In genomic region chr20:44134897-44135810, GRCh38 we compare ENCODE assay signal across 10 cellular contexts. TPM values are rescaled to one million over a fixed set of nuclear protein-coding genes. Genes with fewer than 3 reads are reported as not detected.
DNase-seq lines count a peak whose midpoint lies in the region; ATAC-seq, FAIRE-seq and TF ChIP-seq lines count a peak whose summit lies in the region.
"Had no signal": no experiment of that assay in that cellular context is flagged by ENCODE, and none has a peak within 500 bp of the region (broad histone marks: within the 10 kb centered on the region; RNA-seq: fewer than 3 reads in every experiment).

No MANE protein-coding gene starts in this region.

- H3K79me2 ChIP-seq in HepG2 (ENCODE audit: insufficient read depth, low read length), result no peaks in the 10 kb centered on the region
- H3K79me2 ChIP-seq in H9 (ENCODE audit: insufficient read depth, low read length), result no peaks in the 10 kb centered on the region

- H3T11ph ChIP-seq in H9 (ENCODE audit: low read length), result no peak overlapping the region

- peak overlapping the region; percentile 30 for H3K27ac Mint-ChIP-seq in CD4-positive, alpha-beta T cell
- H3K27ac Mint-ChIP-seq in T-helper 1 cell treated with Interleukin-12 subunit alpha and Interleukin-12 subunit beta and Interleukin-4 antibody, amounts not matched to agents 30 μg/mL and 1 μg/mL, for 36 hours, result peak overlapping the region; percentile 0
- peak overlapping the region in 1 of 3 experiments; percentile 62; a peak in 3 of 7 replicates for H3K27ac Mint-ChIP-seq in H9

- peaks cover 28% of the 10 kb centered on the region for H3K27me3 Mint-ChIP-seq in CD4-positive, alpha-beta T cell
- peaks cover 14% of the 10 kb centered on the region for H3K27me3 Mint-ChIP-seq in T-helper 1 cell treated with Interleukin-12 subunit alpha and Interleukin-12 subunit beta and Interleukin-4 antibody, amounts not matched to agents 30 μg/mL and 1 μg/mL, for 36 hours (ENCODE audit: low read depth)
- H3K27me3 Mint-ChIP-seq in H9 (ENCODE audit: low read depth), result no peaks in the 10 kb centered on the region; the same call in none of the 2 replicates

- H3K27ac ChIP-seq in CD4-positive, alpha-beta T cell (ENCODE audit: low read depth, low read length), result no peak overlapping the region
- H3K27ac ChIP-seq in HepG2 (ENCODE audit: extremely low read length, insufficient read depth, low read length) (no peak overlapping the region), H9 (ENCODE audit: insufficient read length, low read depth, low read length) (no peak overlapping the region), upper lobe of right lung (no peak overlapping the region)

- peaks cover 12% of the 10 kb centered on the region for H3K27me3 ChIP-seq in CD4-positive, alpha-beta T cell (ENCODE audit: control insufficient read depth, insufficient read depth, low read length)
- H3K27me3 ChIP-seq in HepG2 (ENCODE audit: control insufficient read depth in 1 of 2, insufficient read depth in 2 of 2, low read length in 2 of 2) (peaks cover 3 to 26% of the 10 kb centered on the region in 2 experiments; a peak in 3 of 5 replicates), H9 (ENCODE audit: insufficient read depth, low read length) (no peaks in the 10 kb centered on the region), upper lobe of right lung (no peaks in the 10 kb centered on the region)

- H2BK12ac ChIP-seq in H9 (ENCODE audit: insufficient read length, low read depth, low read length), result no peak overlapping the region

- no peak overlapping the region for H3K56ac ChIP-seq in H9 (ENCODE audit: insufficient read length, low read depth, low read length)

- H4K91ac ChIP-seq in H9 (ENCODE audit: insufficient read length, low read depth, low read length), result no peak overlapping the region

- no TSS peak for BruUV-seq in HepG2 (replicated peaks; lab: Mats Ljungman, UMichigan)

- no peak overlapping the region for H3K18ac ChIP-seq in H9 (ENCODE audit: insufficient read length, low read depth, low read length)

- no peak overlapping the region for H2AK5ac ChIP-seq in H9 (ENCODE audit: insufficient read length, low read length)

- no peak overlapping the region for H3K4me3 ChIP-seq in HepG2 (replicated peaks in 1 of 3; ENCODE audit: insufficient read depth in 1 of 3, low read depth in 2 of 3, low read length in 3 of 3)
- H3K4me3 ChIP-seq in upper lobe of right lung, result no peak overlapping the region

- FAIRE-seq in HepG2 (lab: Jason Lieb, UNC), result no peak

- no peak for TF ChIP-seq CTCF in CD4-positive, alpha-beta T cell (IDR thresholded peaks at IDR 0.05)
- TF ChIP-seq CTCF in HepG2 (CRISPR knock-in tag; IDR thresholded peaks at IDR 0.05) (no peak), H9 (conservative IDR thresholded peaks at IDR 0.05) (no peak), upper lobe of right lung (IDR thresholded peaks at IDR 0.05) (no peak)

- H3K4me3 Mint-ChIP-seq in CD4-positive, alpha-beta T cell, result no peak overlapping the region
- H3K4me3 Mint-ChIP-seq in T-helper 1 cell treated with Interleukin-12 subunit alpha and Interleukin-12 subunit beta and Interleukin-4 antibody, amounts not matched to agents 30 μg/mL and 1 μg/mL, for 36 hours, result no peak overlapping the region
- no peak overlapping the region for H3K4me3 Mint-ChIP-seq in H9

- no peak overlapping the region for H4K5ac ChIP-seq in H9 (ENCODE audit: insufficient read length, low read depth, low read length)

- H3K36me3 ChIP-seq in HepG2 (replicated peaks in 1 of 2; ENCODE audit: control insufficient read depth in 1 of 2, insufficient read depth in 2 of 2, low read length in 2 of 2) (no peaks in the 10 kb centered on the region), upper lobe of right lung (no peaks in the 10 kb centered on the region)

- H3K9ac ChIP-seq in HepG2 (ENCODE audit: insufficient read depth, low read depth, low read length) (no peak overlapping the region), H9 (ENCODE audit: extremely low read depth, insufficient read length, low read length) (no peak overlapping the region)

- ATAC-seq in CD4-positive, alpha-beta T cell (ENCODE audit: poor library complexity), result peak; percentile 60
- ATAC-seq in HepG2, result peak; percentile 39
- ATAC-seq in upper lobe of right lung, result no peak
- ATAC-seq in HG03432 (IDR thresholded peaks at IDR 0.05; ENCODE audit: unreplicated experiment), result no peak

- no peaks in the 10 kb centered on the region for H3K9me3 ChIP-seq in CD4-positive, alpha-beta T cell (ENCODE audit: control insufficient read depth, low read length)
- H3K9me3 ChIP-seq in HepG2 (ENCODE audit: low read length) (no peaks in the 10 kb centered on the region), H9 (ENCODE audit: control insufficient read depth, low read depth, low read length) (no peaks in the 10 kb centered on the region), upper lobe of right lung (no peaks in the 10 kb centered on the region)

- 3% methylated on average over 10 of the region's 10 CpGs for WGBS in HepG2 (ENCODE audit: low lambda C conversion rate)
- no CpG with 5 or more reads among the region's 10 CpGs for WGBS in H9 (ENCODE audit: extremely low coverage, insufficient read length, low lambda C conversion rate)

- H2BK120ac ChIP-seq in H9 (ENCODE audit: low read depth, low read length, poor library complexity, severe bottlenecking), result no peak overlapping the region

- no peaks in the 10 kb centered on the region for H3K79me1 ChIP-seq in H9 (ENCODE audit: insufficient read depth, low read depth, low read length, poor library complexity, severe bottlenecking)

- no peak for DNase-seq in CD4-positive, alpha-beta T cell
- DNase-seq in GM19238 (ENCODE audit: insufficient read length, low spot score) (peak; percentile 13), HepG2 (ENCODE audit: low spot score) (no peak), DMS153 (lab: John Stamatoyannopoulos, UW) (no peak), H9 (no peak), upper lobe of right lung (no peak)
- DNase-seq: cortex of kidney; NK-92 treated with Interleukin-12 subunit alpha and Interleukin-12 subunit beta, amount 100 ng/mL, for 24 hours had no signal

- no peaks in the 10 kb centered on the region for H3K9me3 Mint-ChIP-seq in CD4-positive, alpha-beta T cell
- H3K9me3 Mint-ChIP-seq in T-helper 1 cell treated with Interleukin-12 subunit alpha and Interleukin-12 subunit beta and Interleukin-4 antibody, amounts not matched to agents 30 μg/mL and 1 μg/mL, for 36 hours, result no peaks in the 10 kb centered on the region
- H3K9me3 Mint-ChIP-seq in H9, result no peaks in the 10 kb centered on the region

- no peak overlapping the region for H2BK5ac ChIP-seq in H9 (ENCODE audit: insufficient read length, low read length)

- POLR2A ChIA-PET in CD4-positive, alpha-beta T cell (lab: Charles Lee), result no interaction called here
- POLR2A ChIA-PET in HepG2 (lab: Yijun Ruan, JAX), result no interaction called here

- H2BK20ac ChIP-seq in H9 (ENCODE audit: low read depth, low read length, poor library complexity, severe bottlenecking), result no peak overlapping the region

- H4K20me1 ChIP-seq in HepG2 (ENCODE audit: insufficient read depth, low read length), result no peaks in the 10 kb centered on the region
- H4K20me1 ChIP-seq in H9 (ENCODE audit: control insufficient read depth, insufficient read depth, insufficient read length), result no peaks in the 10 kb centered on the region

- H3K14ac ChIP-seq in H9 (ENCODE audit: insufficient read depth, low read length), result no peak overlapping the region

- no peak overlapping the region for H3K4ac ChIP-seq in H9 (ENCODE audit: low read depth, low read length)

- in situ Hi-C loops in HepG2 (cut with HindIII; ENCODE audit: extremely low pct_ligation_motif_present, low pct_unique_long_range_greater_than_20kb), result no loop called here

- intact Hi-C loops in CD4-positive, alpha-beta T cell (cut with DNase I, micrococcal nuclease), result no loop called here
- intact Hi-C loops in HepG2 (cut with micrococcal nuclease; ENCODE audit: unreplicated experiment), result no loop called here
- intact Hi-C loops in upper lobe of right lung (cut with DNase I), result no loop called here

- no peak overlapping the region for H3K23ac ChIP-seq in H9 (ENCODE audit: insufficient read length, low read depth, low read length)

- H4K8ac ChIP-seq in H9 (replicated peaks; ENCODE audit: insufficient read length, low read depth, low read length), result no peak overlapping the region

- no peaks in the 10 kb centered on the region for H3K36me3 Mint-ChIP-seq in CD4-positive, alpha-beta T cell (ENCODE audit: low read depth)
- no peaks in the 10 kb centered on the region for H3K36me3 Mint-ChIP-seq in T-helper 1 cell treated with Interleukin-12 subunit alpha and Interleukin-12 subunit beta and Interleukin-4 antibody, amounts not matched to agents 30 μg/mL and 1 μg/mL, for 36 hours (ENCODE audit: low read depth)
- no peaks in the 10 kb centered on the region for H3K36me3 Mint-ChIP-seq in H9 (ENCODE audit: insufficient read depth in 1 of 3, low read depth in 3 of 3)

- no peaks in the 10 kb centered on the region for H3K23me2 ChIP-seq in H9 (ENCODE audit: insufficient read length, low read depth, low read length, poor library complexity, severe bottlenecking)

- no peak overlapping the region for H2BK15ac ChIP-seq in H9 (ENCODE audit: low read depth, low read length)

- H3K4me2 ChIP-seq in HepG2 (ENCODE audit: low read depth, low read length) (no peak overlapping the region), H9 (ENCODE audit: insufficient read depth, insufficient read length, low read length) (no peak overlapping the region)

- no peaks in the 10 kb centered on the region for H3K4me1 Mint-ChIP-seq in CD4-positive, alpha-beta T cell (ENCODE audit: low read depth)
- H3K4me1 Mint-ChIP-seq in T-helper 1 cell treated with Interleukin-12 subunit alpha and Interleukin-12 subunit beta and Interleukin-4 antibody, amounts not matched to agents 30 μg/mL and 1 μg/mL, for 36 hours (ENCODE audit: low read depth), result no peaks in the 10 kb centered on the region
- peaks cover 6 to 17% of the 10 kb centered on the region in 2 experiments for H3K4me1 Mint-ChIP-seq in H9

- H2AFZ ChIP-seq in HepG2 (ENCODE audit: low read length), result no peak overlapping the region
- H2AFZ ChIP-seq in H9 (ENCODE audit: low read length), result no peak overlapping the region

- no peak for TF ChIP-seq EP300 in HepG2 (IDR thresholded peaks at IDR 0.05; ENCODE audit: low read depth in 2 of 2, low read length in 2 of 2)
- TF ChIP-seq EP300 in HepG2 (CRISPR knock-in tag; IDR thresholded peaks at IDR 0.05; ENCODE audit: borderline replicate concordance), result no peak

- CTCF ChIA-PET in CD4-positive, alpha-beta T cell (lab: Charles Lee), result no interaction called here
- CTCF ChIA-PET in HepG2 (lab: Yijun Ruan, JAX; ENCODE audit: low intra/inter-chr PET ratio, low total read pairs), result no interaction called here

- no peaks in the 10 kb centered on the region for H3K4me1 ChIP-seq in HepG2 (ENCODE audit: insufficient read depth, low read length)
- 0 out of 2 replicates have a peak, but pooled peaks cover 3% of the 10 kb centered on the region for H3K4me1 ChIP-seq in H9 (ENCODE audit: insufficient read depth, low read length)
- H3K4me1 ChIP-seq in upper lobe of right lung, result no peaks in the 10 kb centered on the region

- no peak for TF ChIP-seq POLR2A in HepG2 (IDR thresholded peaks at IDR 0.05; ENCODE audit: insufficient read depth in 1 of 2, low read depth in 2 of 2, low read length in 2 of 2)

- no peak for TF ChIP-seq RAD21 in HepG2 (CRISPR knock-in tag; IDR thresholded peaks at IDR 0.05)

RNA-seq across cellular contexts. Expression of gene JPH2, which starts 51.8 kb away (rescaled TPM):
- total RNA-seq in CD4-positive, alpha-beta T cell, result not detected
- total RNA-seq in HepG2 (2016; rRNA removed; fragmentation: Illumina TruSeq; extraction: Trizol) (not detected in 2 replicates), H9 (2021) (0.31 and 0.35 TPM in 2 replicates), upper lobe of right lung (7.9 TPM)
- total RNA-seq in HepG2 (2016; cell fraction: cytosol; rRNA removed; fragmentation: Illumina TruSeq; extraction: Trizol; ENCODE audit: low read depth), result not detected in 2 replicates
- not detected in 2 replicates for total RNA-seq in HepG2 (2016; cell fraction: insoluble cytoplasmic fraction; rRNA removed; fragmentation: Illumina TruSeq; extraction: Trizol)
- total RNA-seq in HepG2 (2016; cell fraction: membrane; rRNA removed; fragmentation: Illumina TruSeq; extraction: Trizol), result not detected in 2 replicates
- total RNA-seq in HepG2 (2016; cell fraction: nucleus; rRNA removed; fragmentation: Illumina TruSeq; extraction: Trizol), result not detected in 2 replicates
- polyA plus RNA-seq in HepG2 (2011; rRNA removed), result 0.42 and 0.61 TPM in 2 replicates
- 0.23 and 0.32 TPM in 2 replicates for polyA plus RNA-seq in HepG2 (2011; cell fraction: cytosol; rRNA removed)
- polyA plus RNA-seq in HepG2 (2011; cell fraction: nucleus; rRNA removed), result 2.7 and 2.9 TPM in 2 replicates
- polyA plus RNA-seq in HepG2 (2012), result 0.52 and 1.4 TPM in 2 replicates
- polyA plus RNA-seq in HepG2 (2016; cell fraction: cytosol; fragmentation: Illumina TruSeq; extraction: Trizol; ENCODE audit: low read depth), result not detected in 2 replicates
- not detected in 2 replicates for polyA plus RNA-seq in HepG2 (2016; cell fraction: insoluble cytoplasmic fraction; fragmentation: Illumina TruSeq; extraction: Trizol; ENCODE audit: low read depth)
- polyA plus RNA-seq in HepG2 (2016; cell fraction: membrane; fragmentation: Illumina TruSeq; extraction: Trizol; ENCODE audit: low read depth), result not detected in 2 replicates
- polyA plus RNA-seq in HepG2 (2016; cell fraction: nucleus; fragmentation: Illumina TruSeq; extraction: Trizol; ENCODE audit: insufficient read depth, low read depth), result not detected in 2 replicates
- polyA minus RNA-seq in HepG2 (2011; rRNA and poly(A)+ RNA removed; ENCODE audit: low replicate concordance), result 1.1 and 9.5 TPM in 2 replicates
- polyA minus RNA-seq in HepG2 (2011; cell fraction: cytosol; rRNA and poly(A)+ RNA removed), result 0.30 TPM in 1 of 2 replicates, not detected in the other
- 3.7 and 4.5 TPM in 2 replicates for polyA minus RNA-seq in HepG2 (2011; cell fraction: nucleus; rRNA and poly(A)+ RNA removed)

Comparison
In these comparisons a context has a peak if more than half of its experiments do, and no peak if none do; other contexts are left out.
1. ATAC-seq: peak in CD4-positive, alpha-beta T cell (single experiment) and HepG2 (single experiment); none in upper lobe of right lung (single experiment) and HG03432 (single experiment).